14 cellular contexts compared by ENCODE assay signal in genomic region chr6:55706048-55706447, GRCh38.
DNase-seq lines count a peak whose midpoint lies in the region; ATAC-seq and TF ChIP-seq lines count a peak whose summit lies in the region.
"Had no signal": no experiment of that assay in that cellular context is flagged by ENCODE, and none has a peak within 500 bp of the region (broad histone marks: within the 10 kb centered on the region; RNA-seq: fewer than 3 reads in every experiment).

No MANE protein-coding gene starts in this region.

- H3K27ac ChIP-seq in BLaER1: no peak overlapping the region
- H3K27ac ChIP-seq in foreskin keratinocyte: peak overlapping the region; percentile 98
- H3K27ac ChIP-seq: 22Rv1 had no signal

- no peak overlapping the region for H3K9ac ChIP-seq in BLaER1

- peaks cover 13% of the 10 kb centered on the region for H3K4me1 ChIP-seq in BLaER1
- peaks cover 7% of the 10 kb centered on the region for H3K4me1 ChIP-seq in foreskin keratinocyte
- peaks cover 7% of the 10 kb centered on the region for H3K4me1 ChIP-seq in neuron (ENCODE audit: insufficient read depth, low read length)

- DNase-seq in foreskin keratinocyte: no peak
- no peak for DNase-seq in glutamatergic neuron
- DNase-seq in stimulated activated naive CD4-positive, alpha-beta T cell (lab: John Stamatoyannopoulos, UW): no peak
- DNase-seq in iPS-NIHi7 (ENCODE audit: extremely low spot score): no peak
- DNase-seq: CD4-positive, CD25-positive, alpha-beta regulatory T cell; DMS53; HCEC 1CT; HFFc6; KBM-7 had no signal

- H3K36me3 Mint-ChIP-seq in glutamatergic neuron (ENCODE audit: unreplicated experiment): no peaks in the 10 kb centered on the region
- H3K36me3 Mint-ChIP-seq: CD4-positive, CD25-positive, alpha-beta regulatory T cell had no signal

- H3K4me1 Mint-ChIP-seq in glutamatergic neuron (ENCODE audit: low read depth, unreplicated experiment): no peaks in the 10 kb centered on the region
- H3K4me1 Mint-ChIP-seq: CD4-positive, CD25-positive, alpha-beta regulatory T cell had no signal

- H3K36me3 ChIP-seq in BLaER1 (no peaks in the 10 kb centered on the region), neuron (ENCODE audit: insufficient read depth, low read length) (no peaks in the 10 kb centered on the region)

- TF ChIP-seq CTCF in foreskin keratinocyte (conservative IDR thresholded peaks at IDR 0.05): no peak
- TF ChIP-seq CTCF in glutamatergic neuron (IDR thresholded peaks at IDR 0.05; ENCODE audit: partially characterized antibody, unreplicated experiment): no peak

- H3K27me3 ChIP-seq in BLaER1 (no peaks in the 10 kb centered on the region), foreskin keratinocyte (no peaks in the 10 kb centered on the region), neuron (ENCODE audit: insufficient read depth, low read length) (no peaks in the 10 kb centered on the region)

- no peaks in the 10 kb centered on the region for H3K9me3 Mint-ChIP-seq in glutamatergic neuron (ENCODE audit: unreplicated experiment)
- H3K9me3 Mint-ChIP-seq: HFFc6 had no signal

- H3K9me3 ChIP-seq in BLaER1: peaks cover 4% of the 10 kb centered on the region; the same call in 1 of the 2 replicates
- peaks cover 7% of the 10 kb centered on the region for H3K9me3 ChIP-seq in neuron (ENCODE audit: low read length)

- no peak overlapping the region for H3K27ac Mint-ChIP-seq in glutamatergic neuron (ENCODE audit: unreplicated experiment)
- H3K27ac Mint-ChIP-seq: CD4-positive, CD25-positive, alpha-beta regulatory T cell; HFFc6 had no signal

- no peaks in the 10 kb centered on the region for H4K20me1 ChIP-seq in BLaER1

- no peak overlapping the region for H3K4me3 Mint-ChIP-seq in glutamatergic neuron (ENCODE audit: unreplicated experiment)
- H3K4me3 Mint-ChIP-seq: CD4-positive, CD25-positive, alpha-beta regulatory T cell; HFFc6 had no signal

- H3K4me3 ChIP-seq in BLaER1 (no peak overlapping the region), neuron (ENCODE audit: low read length) (no peak overlapping the region)
- H3K4me3 ChIP-seq: GM12878 had no signal

- ATAC-seq in HG03432 (IDR thresholded peaks at IDR 0.05; ENCODE audit: unreplicated experiment) (peak; percentile 55), foreskin keratinocyte (no peak)
- ATAC-seq: GM12878 had no signal

- H2AFZ ChIP-seq in neuron (ENCODE audit: low read depth, low read length): peak overlapping the region; percentile 62

- 0 out of 2 replicates have a peak overlapping the region, but pooled peaks have one; percentile 25 for H3K4me2 ChIP-seq in BLaER1

- no peaks in the 10 kb centered on the region for H3K27me3 Mint-ChIP-seq in glutamatergic neuron (ENCODE audit: unreplicated experiment)
- H3K27me3 Mint-ChIP-seq: CD4-positive, CD25-positive, alpha-beta regulatory T cell had no signal
